Comparison of ENCODE assay signal across 1 cellular context in genomic region chr1:119467857-119468666, GRCh38.
TF ChIP-seq lines count a peak whose summit lies in the region.

No MANE protein-coding gene starts in this region.

TF ChIP-seq in HepG2, 621 proteins besides CTCF, POLR2A, EP300 and RAD21 (continued from another document and continues in another):
- TF ChIP-seq AGO1 (IDR thresholded peaks at IDR 0.05; ENCODE audit: low read depth, low read length, poor library complexity, severe bottlenecking) (no peak), HNRNPK (IDR thresholded peaks at IDR 0.05; ENCODE audit: low read depth, low read length, poor library complexity, severe bottlenecking) (no peak), ONECUT2 (CRISPR knock-in tag; IDR thresholded peaks at IDR 0.05) (no peak), SALL2 (CRISPR knock-in tag; IDR thresholded peaks at IDR 0.05) (no peak), WIZ (CRISPR knock-in tag; IDR thresholded peaks at IDR 0.05) (no peak), RFX5 (IDR thresholded peaks at IDR 0.05; ENCODE audit: low read depth, low read length) (no peak), ZNF234 (CRISPR knock-in tag; conservative IDR thresholded peaks at IDR 0.05) (no peak), HNF4A (CRISPR knock-in tag; IDR thresholded peaks at IDR 0.05) (peak; percentile 56), ZNF510 (CRISPR knock-in tag; IDR thresholded peaks at IDR 0.05; ENCODE audit: low read depth) (no peak), ETS1 (CRISPR knock-in tag; IDR thresholded peaks at IDR 0.05) (no peak), ELF3 (CRISPR knock-in tag; IDR thresholded peaks at IDR 0.05) (0 out of 2 replicates have a peak, but pooled peaks have one; percentile 35), ZNF362 (CRISPR knock-in tag; IDR thresholded peaks at IDR 0.05; ENCODE audit: borderline replicate concordance) (peak; percentile 76; the same call in 1 of the 2 replicates), ZBTB33 (CRISPR knock-in tag; IDR thresholded peaks at IDR 0.05) (no peak), E2F5 (CRISPR knock-in tag; conservative IDR thresholded peaks at IDR 0.05) (no peak), ZNF558 (CRISPR knock-in tag; IDR thresholded peaks at IDR 0.05; ENCODE audit: borderline replicate concordance) (no peak), MAFF (IDR thresholded peaks at IDR 0.05; ENCODE audit: low read depth, low read length) (no peak), ZNF678 (CRISPR knock-in tag; IDR thresholded peaks at IDR 0.05) (no peak), ZBTB40 (IDR thresholded peaks at IDR 0.05) (no peak), ZBTB40 (CRISPR knock-in tag; IDR thresholded peaks at IDR 0.05) (no peak), ZNF780A (CRISPR knock-in tag; IDR thresholded peaks at IDR 0.05) (no peak), KDM3A (CRISPR knock-in tag; IDR thresholded peaks at IDR 0.05; ENCODE audit: low read depth) (no peak), ATM (IDR thresholded peaks at IDR 0.05; ENCODE audit: borderline replicate concordance) (no peak), ZNF382 (CRISPR knock-in tag; IDR thresholded peaks at IDR 0.05; ENCODE audit: borderline replicate concordance) (no peak), ZSCAN25 (CRISPR knock-in tag; IDR thresholded peaks at IDR 0.05) (peak; percentile 54; the same call in 1 of the 2 replicates), MLLT10 (CRISPR knock-in tag; IDR thresholded peaks at IDR 0.05) (no peak), HNRNPH1 (optimal IDR thresholded peaks at IDR 0.05; ENCODE audit: low read depth, low read length) (no peak), SP4 (CRISPR knock-in tag; IDR thresholded peaks at IDR 0.05) (no peak), RFXAP (CRISPR knock-in tag; IDR thresholded peaks at IDR 0.05; ENCODE audit: borderline replicate concordance) (no peak), KAT7 (CRISPR knock-in tag; IDR thresholded peaks at IDR 0.05; ENCODE audit: borderline replicate concordance) (no peak), JUN (CRISPR knock-in tag; IDR thresholded peaks at IDR 0.05) (no peak), SOX6 (IDR thresholded peaks at IDR 0.05) (no peak), SOX6 (CRISPR knock-in tag; IDR thresholded peaks at IDR 0.05) (peak; percentile 92), ZNF850 (CRISPR knock-in tag; conservative IDR thresholded peaks at IDR 0.05) (no peak), ZNF263 (CRISPR knock-in tag; IDR thresholded peaks at IDR 0.05) (peak; percentile 63; the same call in 1 of the 2 replicates), BCL6 (CRISPR knock-in tag; IDR thresholded peaks at IDR 0.05) (no peak), NCOR1 (IDR thresholded peaks at IDR 0.05; ENCODE audit: borderline replicate concordance, low read length) (peak; percentile 29; the same call in 1 of the 2 replicates), UBTF (CRISPR knock-in tag; IDR thresholded peaks at IDR 0.05) (no peak)
